In the genomic region with DNA sequence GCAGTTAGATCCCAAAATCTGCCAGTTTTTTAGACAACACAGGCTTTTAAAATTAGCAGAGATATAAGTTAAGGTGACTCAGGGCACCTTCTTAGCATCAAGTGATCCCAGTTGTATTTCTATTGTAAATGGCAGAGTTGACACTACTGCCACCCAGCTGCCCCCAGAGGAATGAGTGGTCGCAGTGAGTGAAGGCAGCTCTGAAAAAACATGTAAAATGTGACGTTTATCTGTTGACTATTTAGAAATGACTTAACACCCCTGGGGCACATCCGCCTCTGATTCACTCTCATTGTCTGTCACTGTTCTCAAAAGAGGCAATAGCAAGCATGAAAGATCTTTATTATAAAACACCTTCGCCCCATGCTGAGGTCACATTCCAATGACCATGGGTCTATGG, we compare ENCODE assay signal across 29 cellular contexts.
DNase-seq lines count a peak whose midpoint lies in the region; ATAC-seq, FAIRE-seq and TF ChIP-seq lines count a peak whose summit lies in the region.
"Had no signal": no experiment of that assay in that cellular context is flagged by ENCODE, and none has a peak within 500 bp of the region (broad histone marks: within the 10 kb centered on the region; RNA-seq: fewer than 3 reads in every experiment).

No MANE protein-coding gene starts in this region.

- H3K36me3 ChIP-seq in Loucy (ENCODE audit: insufficient read depth, low read length): no peaks in the 10 kb centered on the region
- H3K36me3 ChIP-seq in astrocyte (ENCODE audit: insufficient read depth, low read length): no peaks in the 10 kb centered on the region
- H3K36me3 ChIP-seq in mesendoderm (ENCODE audit: control insufficient read depth, insufficient read depth, low read length): no peaks in the 10 kb centered on the region
- no peaks in the 10 kb centered on the region for H3K36me3 ChIP-seq in small intestine (ENCODE audit: control insufficient read depth in 2 of 2, insufficient read depth in 2 of 2, low read length in 2 of 2)
- H3K36me3 ChIP-seq: cardiac muscle cell, colonic mucosa, neutrophil, Peyer's patch, right lobe of liver, thyroid gland had no signal

- H3K79me2 ChIP-seq in Loucy (ENCODE audit: insufficient read depth, low read length) (no peaks in the 10 kb centered on the region), astrocyte (ENCODE audit: insufficient read depth, low read length) (no peaks in the 10 kb centered on the region), mesendoderm (ENCODE audit: control insufficient read depth, insufficient read depth, low read length) (no peaks in the 10 kb centered on the region)

- H2BK5ac ChIP-seq in mesendoderm (ENCODE audit: low read length): no peak overlapping the region

- H3K9me3 ChIP-seq in Loucy (ENCODE audit: insufficient read depth, low read depth, low read length) (no peaks in the 10 kb centered on the region), astrocyte (ENCODE audit: insufficient read depth, low read depth, low read length) (no peaks in the 10 kb centered on the region), small intestine (ENCODE audit: control insufficient read depth, low read depth) (no peaks in the 10 kb centered on the region)
- H3K9me3 ChIP-seq: colonic mucosa, neutrophil, Peyer's patch, right lobe of liver, thyroid gland had no signal

- no peak overlapping the region for H3K4me3 Mint-ChIP-seq in astrocyte (ENCODE audit: unreplicated experiment)
- H3K4me3 Mint-ChIP-seq: activated CD4-positive, alpha-beta T cell treated with anti-CD3 and anti-CD28 coated beads for 36 hours; activated naive CD8-positive, alpha-beta T cell; CD8-positive, alpha-beta memory T cell; HFFc6 had no signal

- no peak overlapping the region for H2AK5ac ChIP-seq in mesendoderm (ENCODE audit: low read length)

- no peak for ATAC-seq in GM21723 (IDR thresholded peaks at IDR 0.05; ENCODE audit: unreplicated experiment)
- ATAC-seq: activated CD4-positive, alpha-beta T cell treated with anti-CD3 and anti-CD28 coated beads for 36 hours; right lobe of liver had no signal

- H3K4me1 Mint-ChIP-seq in astrocyte (ENCODE audit: low read depth, unreplicated experiment): no peaks in the 10 kb centered on the region
- H3K4me1 Mint-ChIP-seq: activated CD4-positive, alpha-beta T cell treated with anti-CD3 and anti-CD28 coated beads for 36 hours; CD8-positive, alpha-beta memory T cell had no signal

- H3K4me3 ChIP-seq in Loucy (ENCODE audit: low read length, poor library complexity, severe bottlenecking) (no peak overlapping the region), astrocyte (ENCODE audit: insufficient read depth, low read depth, low read length) (no peak overlapping the region), mesendoderm (ENCODE audit: low read length) (no peak overlapping the region), small intestine (ENCODE audit: low read depth in 1 of 2, low read length in 2 of 2) (no peak overlapping the region)
- H3K4me3 ChIP-seq: cardiac muscle cell, colonic mucosa, Peyer's patch, right lobe of liver, thyroid gland had no signal

- no peak overlapping the region for H3K4ac ChIP-seq in mesendoderm (ENCODE audit: low read depth, low read length)

- WGBS in mesendoderm (ENCODE audit: extremely low coverage, insufficient coverage, low lambda C conversion rate): no CpG with 5 or more reads among the region's 4 CpGs
- 45 to 61% (median 48%) methylated on average over 4 of the region's 4 CpGs for WGBS in small intestine, 3 donors

- H3K27me3 Mint-ChIP-seq in astrocyte (ENCODE audit: low read depth, unreplicated experiment): no peaks in the 10 kb centered on the region
- H3K27me3 Mint-ChIP-seq: activated CD4-positive, alpha-beta T cell treated with anti-CD3 and anti-CD28 coated beads for 36 hours; activated naive CD8-positive, alpha-beta T cell; CD8-positive, alpha-beta memory T cell had no signal

- H3K56ac ChIP-seq in mesendoderm (ENCODE audit: low read length): no peak overlapping the region

- no peak overlapping the region for H3K9ac ChIP-seq in Loucy (ENCODE audit: low read depth, low read length, poor library complexity, severe bottlenecking)
- H3K9ac ChIP-seq in astrocyte (ENCODE audit: low read length): no peak overlapping the region
- H3K9ac ChIP-seq in mesendoderm (ENCODE audit: low read length): no peak overlapping the region

- H4K5ac ChIP-seq in mesendoderm (ENCODE audit: low read length): no peak overlapping the region

- no peaks in the 10 kb centered on the region for H3F3A ChIP-seq in Loucy (ENCODE audit: low read depth)

- H3K18ac ChIP-seq in mesendoderm (ENCODE audit: low read length): no peak overlapping the region

- H4K20me1 ChIP-seq in Loucy (ENCODE audit: insufficient read depth, low read length, poor library complexity, severe bottlenecking) (no peaks in the 10 kb centered on the region), astrocyte (ENCODE audit: insufficient read depth, low read length) (no peaks in the 10 kb centered on the region)

- no peak overlapping the region for H2BK15ac ChIP-seq in mesendoderm (replicated peaks; ENCODE audit: low read depth)

- no peaks in the 10 kb centered on the region for H3K36me3 Mint-ChIP-seq in astrocyte (ENCODE audit: low read depth, unreplicated experiment)
- H3K36me3 Mint-ChIP-seq: activated naive CD8-positive, alpha-beta T cell; CD8-positive, alpha-beta memory T cell had no signal

- no peak overlapping the region for H2BK120ac ChIP-seq in mesendoderm (ENCODE audit: low read depth, low read length)

- DNase-seq in ELF-1 (ENCODE audit: low read depth, low spot score) (peak; percentile 72), astrocyte (ENCODE audit: low read depth) (no peak), mesendoderm (peak; percentile 94), ureter (ENCODE audit: low spot score) (no peak), small intestine (no peak)
- DNase-seq: activated CD4-positive, alpha-beta T cell treated with anti-CD3 and anti-CD28 coated beads for 36 hours; activated effector memory CD4-positive, alpha-beta T cell treated with anti-CD3 and anti-CD28 coated beads, Interleukin-2, amount 50 U/mL, for 16 hours; anterior cingulate cortex; CD8-positive, alpha-beta memory T cell; colonic mucosa; DMS 273 treated with DMSO at 0.1 percent for 48 hours; effector CD4-positive, alpha-beta T cell; glutamatergic neuron; HFFc6; NCI-H1092 treated with DMSO at 0.1 percent for 48 hours; NCI-H187 treated with DMSO at 0.1 percent for 48 hours; NCI-H2171 treated with DMSO at 0.1 percent for 48 hours; NK-92 treated with Interleukin-12 subunit alpha and Interleukin-12 subunit beta, amount 100 ng/mL, for 24 hours; Peyer's patch; right lobe of liver; SIG-M5; stimulated activated CD4-positive, alpha-beta T cell treated with anti-CD3 and anti-CD28 coated beads, Interleukin-2, amount 100 ng/mL, for 48 hours; thyroid gland had no signal

- H3K4me2 ChIP-seq in Loucy (ENCODE audit: low read depth, low read length, poor library complexity, severe bottlenecking) (no peak overlapping the region), astrocyte (ENCODE audit: low read length) (no peak overlapping the region), mesendoderm (ENCODE audit: low read length) (no peak overlapping the region)

- no peaks in the 10 kb centered on the region for H3K79me1 ChIP-seq in mesendoderm (ENCODE audit: low read length)

- no peak overlapping the region for H3K27ac ChIP-seq in astrocyte (ENCODE audit: low read depth, low read length)
- no peak overlapping the region for H3K27ac ChIP-seq in mesendoderm (ENCODE audit: low read depth, low read length)
- no peak overlapping the region for H3K27ac ChIP-seq in small intestine (ENCODE audit: low read depth in 1 of 2, low read length in 1 of 2)
- H3K27ac ChIP-seq: cardiac muscle cell, colonic mucosa, neutrophil, Peyer's patch, right lobe of liver, thyroid gland had no signal

- no peaks in the 10 kb centered on the region for H3K9me3 Mint-ChIP-seq in astrocyte (ENCODE audit: unreplicated experiment)
- H3K9me3 Mint-ChIP-seq: HFFc6 had no signal

- FAIRE-seq in astrocyte (lab: Jason Lieb, UNC) (peak; percentile 68), small intestine (lab: Jason Lieb, UNC) (no peak)
- FAIRE-seq: GM12892 had no signal

- no peak overlapping the region for H3K23ac ChIP-seq in mesendoderm (ENCODE audit: low read length)

- TF ChIP-seq CTCF in Loucy (conservative IDR thresholded peaks at IDR 0.05; ENCODE audit: low read length): peak; percentile 32
- no peak for TF ChIP-seq CTCF in astrocyte (IDR thresholded peaks at IDR 0.05; ENCODE audit: insufficient read depth, low read depth, low read length)

- H3K27ac Mint-ChIP-seq in astrocyte (ENCODE audit: unreplicated experiment): no peak overlapping the region
- H3K27ac Mint-ChIP-seq: activated CD4-positive, alpha-beta T cell treated with anti-CD3 and anti-CD28 coated beads for 36 hours; activated naive CD8-positive, alpha-beta T cell; CD8-positive, alpha-beta memory T cell; HFFc6 had no signal

- no peaks in the 10 kb centered on the region for H3K4me1 ChIP-seq in Loucy (ENCODE audit: insufficient read depth, low read length, poor library complexity, severe bottlenecking)
- H3K4me1 ChIP-seq in astrocyte (ENCODE audit: insufficient read depth, low read length): no peaks in the 10 kb centered on the region
- H3K4me1 ChIP-seq in mesendoderm (ENCODE audit: control insufficient read depth, low read depth, low read length): no peaks in the 10 kb centered on the region
- no peaks in the 10 kb centered on the region for H3K4me1 ChIP-seq in small intestine (ENCODE audit: control insufficient read depth in 2 of 2, insufficient read depth in 1 of 2, low read depth in 1 of 2, low read length in 1 of 2)
- H3K4me1 ChIP-seq: colonic mucosa, Peyer's patch, right lobe of liver, thyroid gland had no signal

- no peaks in the 10 kb centered on the region for H3K9me2 ChIP-seq in Loucy (replicated peaks; ENCODE audit: low read depth, low read length)

- H3K27me3 ChIP-seq in Loucy (ENCODE audit: insufficient read depth, low read length, poor library complexity, severe bottlenecking): no peaks in the 10 kb centered on the region
- no peaks in the 10 kb centered on the region for H3K27me3 ChIP-seq in astrocyte (ENCODE audit: insufficient read depth, low read length)
- H3K27me3 ChIP-seq in mesendoderm (ENCODE audit: insufficient read depth, low read length, poor library complexity): no peaks in the 10 kb centered on the region
- no peaks in the 10 kb centered on the region for H3K27me3 ChIP-seq in small intestine (ENCODE audit: control insufficient read depth in 2 of 2, insufficient read depth in 2 of 2, low read length in 2 of 2)
- H3K27me3 ChIP-seq: cardiac muscle cell, colonic mucosa, neutrophil, Peyer's patch, thyroid gland had no signal

- H4K8ac ChIP-seq in mesendoderm (ENCODE audit: low read depth, low read length): no peak overlapping the region

- no peak overlapping the region for H2AFZ ChIP-seq in Loucy (ENCODE audit: low read length)
- H2AFZ ChIP-seq in astrocyte (ENCODE audit: low read depth, low read length): no peak overlapping the region

Comparison
In these comparisons a context has a peak if more than half of its experiments do, and no peak if none do; other contexts are left out.
1. DNase-seq: peak in ELF-1 (single experiment) and mesendoderm (single experiment); none in astrocyte (single experiment), ureter (single experiment) and small intestine (single experiment).